Comparison of ENCODE assay signal across 28 cellular contexts in genomic region chr4:77219266-77219665, GRCh38.
"Had no signal": no experiment of that assay in that cellular context is flagged by ENCODE, and none has a peak within 500 bp of the region (broad histone marks: within the 10 kb centered on the region; RNA-seq: fewer than 3 reads in every experiment).

No MANE protein-coding gene starts in this region.

- H3K4me1 ChIP-seq: colonic mucosa, esophagus muscularis mucosa, esophagus squamous epithelium, foreskin keratinocyte, gastrocnemius medialis, gastroesophageal sphincter had no signal

- ATAC-seq: effector memory CD8-positive, alpha-beta T cell; esophagus mucosa; foreskin keratinocyte; gastrocnemius medialis; gastroesophageal sphincter; heart left ventricle; heart right ventricle had no signal

- H3K4me3 ChIP-seq: colonic mucosa, coronary artery, dorsolateral prefrontal cortex, esophagus muscularis mucosa, esophagus squamous epithelium, gastrocnemius medialis, gastroesophageal sphincter, heart left ventricle, heart right ventricle had no signal

- DNase-seq: colonic mucosa; cortex of kidney; dermis blood vessel endothelial cell; dorsolateral prefrontal cortex; effector CD4-positive, alpha-beta T cell; effector CD8-positive, alpha-beta T cell; effector memory CD4-positive, alpha-beta T cell; effector memory CD8-positive, alpha-beta T cell; endodermal cell; erythroblast; esophagus squamous epithelium; foreskin fibroblast; foreskin keratinocyte; foreskin melanocyte; gastrocnemius medialis; glutamatergic neuron; head of caudate nucleus; heart left ventricle; heart right ventricle had no signal

- H3K36me3 ChIP-seq: colonic mucosa, esophagus muscularis mucosa, esophagus squamous epithelium, gastrocnemius medialis, gastroesophageal sphincter, heart left ventricle, heart right ventricle had no signal

- FAIRE-seq: colon, endometrium, endothelial cell of umbilical vein, frontal cortex had no signal

- H3K27ac ChIP-seq: colonic mucosa, coronary artery, dorsolateral prefrontal cortex, epithelial cell of prostate, esophagus muscularis mucosa, esophagus squamous epithelium, foreskin keratinocyte, gastrocnemius medialis, gastroesophageal sphincter, heart left ventricle, heart right ventricle had no signal

- H3K9me3 ChIP-seq: colonic mucosa, esophagus muscularis mucosa, esophagus squamous epithelium, gastrocnemius medialis, gastroesophageal sphincter, heart left ventricle, heart right ventricle had no signal

- H3K27me3 ChIP-seq: colonic mucosa, dorsolateral prefrontal cortex, esophagus muscularis mucosa, gastrocnemius medialis, heart left ventricle, heart right ventricle had no signal
